Comparison of ENCODE assay signal across 1 cellular context in the genomic region with DNA sequence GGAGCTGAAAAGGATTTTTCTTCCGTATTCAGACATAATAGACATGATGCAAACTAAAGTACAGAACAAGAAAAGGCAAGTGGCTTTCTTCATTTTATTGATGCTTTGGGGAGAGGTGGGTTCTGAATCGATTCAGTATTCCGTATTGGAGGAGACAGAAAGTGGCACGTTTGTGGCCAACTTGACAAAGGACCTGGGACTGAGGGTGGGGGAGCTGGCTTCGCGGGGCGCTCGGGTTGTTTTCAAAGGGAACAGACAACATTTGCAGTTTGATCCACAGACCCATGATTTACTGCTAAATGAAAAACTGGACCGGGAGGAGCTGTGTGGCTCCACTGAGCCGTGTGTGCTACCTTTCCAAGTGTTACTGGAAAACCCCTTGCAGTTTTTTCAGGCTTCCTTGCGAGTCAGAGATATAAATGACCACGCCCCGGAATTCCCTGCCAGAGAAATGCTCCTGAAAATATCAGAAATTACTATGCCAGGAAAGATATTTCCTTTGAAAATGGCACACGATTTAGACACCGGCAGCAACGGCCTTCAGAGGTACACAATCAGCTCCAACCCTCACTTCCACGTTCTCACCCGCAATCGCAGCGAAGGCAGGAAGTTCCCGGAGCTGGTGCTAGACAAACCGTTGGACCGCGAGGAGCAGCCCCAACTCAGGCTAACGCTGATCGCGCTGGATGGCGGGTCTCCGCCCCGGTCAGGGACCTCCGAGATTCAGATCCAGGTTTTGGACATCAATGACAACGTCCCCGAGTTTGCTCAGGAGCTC.
TF ChIP-seq lines count a peak whose summit lies in the region.

No MANE protein-coding gene starts in this region.

TF ChIP-seq in IMR-90, 13 proteins besides CTCF, POLR2A, EP300 and RAD21:
- TF ChIP-seq, protein P1, sequence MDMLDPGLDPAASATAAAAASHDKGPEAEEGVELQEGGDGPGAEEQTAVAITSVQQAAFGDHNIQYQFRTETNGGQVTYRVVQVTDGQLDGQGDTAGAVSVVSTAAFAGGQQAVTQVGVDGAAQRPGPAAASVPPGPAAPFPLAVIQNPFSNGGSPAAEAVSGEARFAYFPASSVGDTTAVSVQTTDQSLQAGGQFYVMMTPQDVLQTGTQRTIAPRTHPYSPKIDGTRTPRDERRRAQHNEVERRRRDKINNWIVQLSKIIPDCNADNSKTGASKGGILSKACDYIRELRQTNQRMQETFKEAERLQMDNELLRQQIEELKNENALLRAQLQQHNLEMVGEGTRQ (IDR thresholded peaks at IDR 0.05; ENCODE audit: low read depth, low read length) = no peak
- no peak for TF ChIP-seq CEBPB (IDR thresholded peaks at IDR 0.05; ENCODE audit: low read depth, low read length)
- no peak for TF ChIP-seq SMC3 (IDR thresholded peaks at IDR 0.05; ENCODE audit: low read depth, low read length)
- TF ChIP-seq NFE2L2 (IDR thresholded peaks at IDR 0.05; ENCODE audit: low read depth, low read length) = no peak
- TF ChIP-seq MXI1 (IDR thresholded peaks at IDR 0.05; ENCODE audit: borderline replicate concordance, low read depth, low read length) = no peak
- no peak for TF ChIP-seq FOS (IDR thresholded peaks at IDR 0.05; ENCODE audit: low read depth, low read length)
- TF ChIP-seq, protein P2, sequence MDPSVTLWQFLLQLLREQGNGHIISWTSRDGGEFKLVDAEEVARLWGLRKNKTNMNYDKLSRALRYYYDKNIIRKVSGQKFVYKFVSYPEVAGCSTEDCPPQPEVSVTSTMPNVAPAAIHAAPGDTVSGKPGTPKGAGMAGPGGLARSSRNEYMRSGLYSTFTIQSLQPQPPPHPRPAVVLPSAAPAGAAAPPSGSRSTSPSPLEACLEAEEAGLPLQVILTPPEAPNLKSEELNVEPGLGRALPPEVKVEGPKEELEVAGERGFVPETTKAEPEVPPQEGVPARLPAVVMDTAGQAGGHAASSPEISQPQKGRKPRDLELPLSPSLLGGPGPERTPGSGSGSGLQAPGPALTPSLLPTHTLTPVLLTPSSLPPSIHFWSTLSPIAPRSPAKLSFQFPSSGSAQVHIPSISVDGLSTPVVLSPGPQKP (IDR thresholded peaks at IDR 0.05; ENCODE audit: borderline replicate concordance, low read depth, low read length) = no peak
- TF ChIP-seq MAZ (IDR thresholded peaks at IDR 0.05; ENCODE audit: borderline replicate concordance, low read depth, low read length) = no peak
- no peak for TF ChIP-seq RCOR1 (IDR thresholded peaks at IDR 0.05; ENCODE audit: insufficient replicate concordance, low read length)
TF ChIP-seq in IMR-90: peak in this region for 0.
